16 cellular contexts compared by ENCODE assay signal in the genomic region with DNA sequence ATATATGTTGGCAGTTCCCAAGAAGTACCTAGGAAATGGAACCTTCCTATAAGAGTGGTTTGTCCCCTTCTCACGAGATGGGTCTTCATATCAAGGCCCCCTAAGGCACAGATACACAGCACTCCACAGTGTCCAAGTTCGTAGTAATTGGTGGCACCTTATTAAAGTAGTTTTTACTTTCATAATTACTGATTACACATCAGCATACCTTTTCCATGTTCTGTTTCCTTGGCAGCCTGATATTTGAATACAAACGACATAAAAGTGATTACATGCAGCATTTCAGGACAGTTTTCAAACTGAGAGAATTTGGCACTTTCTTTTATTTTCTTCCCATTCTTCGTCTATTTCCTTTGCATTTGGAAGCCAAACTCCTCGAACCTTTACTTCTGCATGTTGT.
DNase-seq lines count a peak whose midpoint lies in the region; ATAC-seq and TF ChIP-seq lines count a peak whose summit lies in the region.
"Had no signal": no experiment of that assay in that cellular context is flagged by ENCODE, and none has a peak within 500 bp of the region (broad histone marks: within the 10 kb centered on the region; RNA-seq: fewer than 3 reads in every experiment).

No MANE protein-coding gene starts in this region.

- no peaks in the 10 kb centered on the region for H3K9me3 Mint-ChIP-seq in T-helper 1 cell treated with Interleukin-12 subunit alpha and Interleukin-12 subunit beta and Interleukin-4 antibody, amounts not matched to agents 30 μg/mL and 1 μg/mL, for 36 hours
- H3K9me3 Mint-ChIP-seq in HFFc6, result no peaks in the 10 kb centered on the region
- no peaks in the 10 kb centered on the region for H3K9me3 Mint-ChIP-seq in effector memory CD8-positive, alpha-beta T cell
- H3K9me3 Mint-ChIP-seq: H9, IgD-negative memory B cell had no signal

- H3K36me3 Mint-ChIP-seq in T-helper 1 cell treated with Interleukin-12 subunit alpha and Interleukin-12 subunit beta and Interleukin-4 antibody, amounts not matched to agents 30 μg/mL and 1 μg/mL, for 36 hours (ENCODE audit: low read depth), result peaks cover 1% of the 10 kb centered on the region
- H3K36me3 Mint-ChIP-seq in HFFc6 (ENCODE audit: low read depth), result peaks cover 27% of the 10 kb centered on the region
- no peaks in the 10 kb centered on the region for H3K36me3 Mint-ChIP-seq in effector memory CD8-positive, alpha-beta T cell (ENCODE audit: insufficient read depth)
- H3K36me3 Mint-ChIP-seq: IgD-negative memory B cell had no signal

- H3K4me3 ChIP-seq in sigmoid colon (no peak overlapping the region), dorsolateral prefrontal cortex (no peak overlapping the region)
- H3K4me3 ChIP-seq: lung had no signal

- ATAC-seq in effector memory CD8-positive, alpha-beta T cell (replicated peaks), result no peak
- no peak for ATAC-seq in HG03039 (IDR thresholded peaks at IDR 0.05; ENCODE audit: unreplicated experiment)
- ATAC-seq: activated CD8-positive, alpha-beta T cell treated with anti-CD3 and anti-CD28 coated beads, Interleukin-2, amount 10 ng/mL, durations not matched to agents 7 days and 5 days had no signal

- no peak for TF ChIP-seq POLR2A in sigmoid colon (IDR thresholded peaks at IDR 0.05)

- peak overlapping the region in 3 of 4 donors; percentile 45 to 75 (median 54) for H3K27ac ChIP-seq in sigmoid colon
- H3K27ac ChIP-seq in dorsolateral prefrontal cortex, result no peak overlapping the region

- peaks cover 0 to 27% (median 16%) of the 10 kb centered on the region in 4 donors for H3K4me1 ChIP-seq in sigmoid colon

- intact Hi-C loops in sigmoid colon (cut with DNase I), result no loop called here
- intact Hi-C loops in dorsolateral prefrontal cortex (cut with DNase I), result no loop called here

- DNase-seq in T-helper 1 cell (no peak), HFFc6 (no peak), dermis microvascular lymphatic vessel endothelial cell (ENCODE audit: low read depth in 2 of 2) (peak; percentile 60 to 70), sigmoid colon (no peak), dorsolateral prefrontal cortex (no peak)
- no peak for DNase-seq in effector memory CD8-positive, alpha-beta T cell
- DNase-seq: activated CD8-positive, alpha-beta T cell treated with anti-CD3 and anti-CD28 coated beads, Interleukin-2, amount 10 ng/mL, durations not matched to agents 7 days and 5 days; activated effector memory CD4-positive, alpha-beta T cell treated with anti-CD3 and anti-CD28 coated beads, Interleukin-2, amount 50 U/mL, for 16 hours; H9; nucleus accumbens; stimulated activated CD4-positive, alpha-beta T cell treated with anti-CD3 and anti-CD28 coated beads, Interleukin-12 subunit alpha, Interleukin-12 subunit beta, amount 100 ng/mL, for 4 hours; substantia nigra had no signal

- no peaks in the 10 kb centered on the region for H3K9me3 ChIP-seq in sigmoid colon

- TF ChIP-seq EP300 in sigmoid colon (IDR thresholded peaks at IDR 0.05), result no peak

- no peaks in the 10 kb centered on the region for H3K27me3 Mint-ChIP-seq in T-helper 1 cell treated with Interleukin-12 subunit alpha and Interleukin-12 subunit beta and Interleukin-4 antibody, amounts not matched to agents 30 μg/mL and 1 μg/mL, for 36 hours (ENCODE audit: low read depth)
- peaks cover 1% of the 10 kb centered on the region for H3K27me3 Mint-ChIP-seq in HFFc6 (ENCODE audit: insufficient read depth)
- H3K27me3 Mint-ChIP-seq in effector memory CD8-positive, alpha-beta T cell, result no peaks in the 10 kb centered on the region
- H3K27me3 Mint-ChIP-seq: IgD-negative memory B cell had no signal

- peaks cover 38% of the 10 kb centered on the region for H3K4me1 Mint-ChIP-seq in T-helper 1 cell treated with Interleukin-12 subunit alpha and Interleukin-12 subunit beta and Interleukin-4 antibody, amounts not matched to agents 30 μg/mL and 1 μg/mL, for 36 hours (ENCODE audit: low read depth)
- peaks cover 35% of the 10 kb centered on the region for H3K4me1 Mint-ChIP-seq in HFFc6 (ENCODE audit: low read depth)
- peaks cover 4% of the 10 kb centered on the region in 2 donors for H3K4me1 Mint-ChIP-seq in effector memory CD8-positive, alpha-beta T cell (ENCODE audit: low read depth in 2 of 2)

- 76 to 87% methylated on average over 5 of the region's 5 CpGs for WGBS in sigmoid colon, 2 donors

- peak overlapping the region; percentile 3 for H3K27ac Mint-ChIP-seq in T-helper 1 cell treated with Interleukin-12 subunit alpha and Interleukin-12 subunit beta and Interleukin-4 antibody, amounts not matched to agents 30 μg/mL and 1 μg/mL, for 36 hours
- H3K27ac Mint-ChIP-seq in HFFc6, result peak overlapping the region; percentile 46; the same call in 1 of the 2 replicates
- no peak overlapping the region for H3K27ac Mint-ChIP-seq in effector memory CD8-positive, alpha-beta T cell
- H3K27ac Mint-ChIP-seq: IgD-negative memory B cell had no signal

- no peaks in the 10 kb centered on the region for H3K27me3 ChIP-seq in sigmoid colon
- H3K27me3 ChIP-seq in dorsolateral prefrontal cortex, result no peaks in the 10 kb centered on the region

- no peaks in the 10 kb centered on the region for H3K36me3 ChIP-seq in sigmoid colon

- no peak overlapping the region for H3K4me3 Mint-ChIP-seq in T-helper 1 cell treated with Interleukin-12 subunit alpha and Interleukin-12 subunit beta and Interleukin-4 antibody, amounts not matched to agents 30 μg/mL and 1 μg/mL, for 36 hours
- no peak overlapping the region for H3K4me3 Mint-ChIP-seq in HFFc6
- H3K4me3 Mint-ChIP-seq in effector memory CD8-positive, alpha-beta T cell, result no peak overlapping the region
- H3K4me3 Mint-ChIP-seq: activated CD8-positive, alpha-beta T cell treated with anti-CD3 and anti-CD28 coated beads, Interleukin-2, amount 10 ng/mL, durations not matched to agents 7 days and 5 days; H9; IgD-negative memory B cell had no signal

- no peak for TF ChIP-seq CTCF in HFFc6 (IDR thresholded peaks at IDR 0.05)
- no peak for TF ChIP-seq CTCF in sigmoid colon (IDR thresholded peaks at IDR 0.05)
- TF ChIP-seq CTCF in dorsolateral prefrontal cortex (IDR thresholded peaks at IDR 0.05 in 54 of 56, conservative IDR thresholded peaks at IDR 0.05 in 2 of 56; ENCODE audit: low read depth in 1 of 56, partially characterized antibody in 56 of 56), result no peak

Comparison
In these comparisons a context has a peak if more than half of its experiments do, and no peak if none do; other contexts are left out.
1. H3K27ac Mint-ChIP-seq: peak in T-helper 1 cell treated with Interleukin-12 subunit alpha and Interleukin-12 subunit beta and Interleukin-4 antibody, amounts not matched to agents 30 μg/mL and 1 μg/mL, for 36 hours (single experiment) and HFFc6 (single experiment); none in effector memory CD8-positive, alpha-beta T cell (0 of 2).
2. DNase-seq: peak in dermis microvascular lymphatic vessel endothelial cell (2 of 2); none in T-helper 1 cell (0 of 5), HFFc6 (single experiment), sigmoid colon (single experiment), effector memory CD8-positive, alpha-beta T cell (0 of 3) and dorsolateral prefrontal cortex (0 of 10).
3. H3K27ac ChIP-seq: peak in sigmoid colon (3 of 4); none in dorsolateral prefrontal cortex (0 of 59).